ENCODE assay signal across 10 cellular contexts in genomic region chr10:124125305-124126116, GRCh38. TPM values are rescaled to one million over a fixed set of nuclear protein-coding genes. Genes with fewer than 3 reads are reported as not detected.
DNase-seq lines count a peak whose midpoint lies in the region; ATAC-seq and TF ChIP-seq lines count a peak whose summit lies in the region.
"Had no signal": no experiment of that assay in that cellular context is flagged by ENCODE, and none has a peak within 500 bp of the region (broad histone marks: within the 10 kb centered on the region; RNA-seq: fewer than 3 reads in every experiment).

No MANE protein-coding gene starts in this region.

- no peaks in the 10 kb centered on the region for H3K36me3 ChIP-seq in KMS-11 (ENCODE audit: insufficient read depth)

- peaks cover 6% of the 10 kb centered on the region for H3K4me1 Mint-ChIP-seq in nephron

- H3K4me1 ChIP-seq in KMS-11 (ENCODE audit: low read depth, poor library complexity, severe bottlenecking), result peaks cover 10% of the 10 kb centered on the region

- no peaks in the 10 kb centered on the region for H3K27me3 Mint-ChIP-seq in nephron (ENCODE audit: low read depth)

- no peaks in the 10 kb centered on the region for H3K79me2 ChIP-seq in KMS-11 (ENCODE audit: insufficient read depth, low read depth)

- H4K20me1 ChIP-seq in KMS-11 (ENCODE audit: insufficient read depth), result no peaks in the 10 kb centered on the region

- H2AFZ ChIP-seq in KMS-11 (ENCODE audit: low read depth), result no peak overlapping the region

- H3K27ac Mint-ChIP-seq in nephron, result no peak overlapping the region

- ATAC-seq in GM18870 (IDR thresholded peaks at IDR 0.05; ENCODE audit: unreplicated experiment) (no peak), GM21723 (IDR thresholded peaks at IDR 0.05; ENCODE audit: unreplicated experiment) (no peak)

- H3K36me3 Mint-ChIP-seq in nephron (ENCODE audit: low read depth), result no peaks in the 10 kb centered on the region

- no peak overlapping the region for H3K4me3 Mint-ChIP-seq in nephron

- peak; percentile 23 for DNase-seq in Caki2 (ENCODE audit: low read depth)
- DNase-seq in T47D (ENCODE audit: low read depth in 1 of 2, low spot score in 1 of 2), result peak; percentile 45 to 64
- DNase-seq in ureter (ENCODE audit: low spot score), result no peak
- no peak for DNase-seq in amygdala (lab: John Stamatoyannopoulos, UW)
- DNase-seq: NCI-H1694 had no signal

- TF ChIP-seq CTCF in KMS-11 (conservative IDR thresholded peaks at IDR 0.05; ENCODE audit: low read depth, low read length) (peak; percentile 64), nephron (IDR thresholded peaks at IDR 0.05; ENCODE audit: unreplicated experiment in 3 of 3) (peak; percentile 45 to 53 (median 50))

- no peak overlapping the region for H3K4me3 ChIP-seq in KMS-11 (IDR thresholded peaks at IDR 0.05; ENCODE audit: insufficient read depth, low read depth, low read length)

- H3K27ac ChIP-seq in KMS-11, result no peak overlapping the region

- in situ Hi-C loops in Caki2 (cut with HindIII; ENCODE audit: low pct_unique_long_range_greater_than_20kb, low sequenced_read_pairs) (no loop called here), T47D (cut with HindIII; ENCODE audit: low pct_unique_long_range_greater_than_20kb, low sequenced_read_pairs) (no loop called here)

- H3K4me2 ChIP-seq in KMS-11, result no peak overlapping the region

- H3K9me3 Mint-ChIP-seq in nephron, result no peaks in the 10 kb centered on the region

- H3K9ac ChIP-seq in KMS-11, result no peak overlapping the region

- H3K27me3 ChIP-seq in KMS-11 (ENCODE audit: insufficient read depth, low read depth), result no peaks in the 10 kb centered on the region

RNA-seq across cellular contexts. Expression of gene CHST15, which starts 32.1 kb away (rescaled TPM):
- 17.9 and 27.1 TPM in 2 replicates for total RNA-seq in Caki2 (2014; rRNA removed; shearing (Covaris generic); ENCODE audit: low replicate concordance)
- total RNA-seq in ureter, result 15.7 TPM
- total RNA-seq: activated CD8-positive, alpha-beta memory T cell treated with anti-CD3 and anti-CD28 coated beads for 36 hours had no signal

Comparison
In these comparisons a context has a peak if more than half of its experiments do, and no peak if none do; other contexts are left out.
1. DNase-seq: peak in Caki2 (single experiment) and T47D (2 of 2); none in ureter (single experiment) and amygdala (0 of 56).